ENCODE assay signal across 17 cellular contexts in the genomic region with DNA sequence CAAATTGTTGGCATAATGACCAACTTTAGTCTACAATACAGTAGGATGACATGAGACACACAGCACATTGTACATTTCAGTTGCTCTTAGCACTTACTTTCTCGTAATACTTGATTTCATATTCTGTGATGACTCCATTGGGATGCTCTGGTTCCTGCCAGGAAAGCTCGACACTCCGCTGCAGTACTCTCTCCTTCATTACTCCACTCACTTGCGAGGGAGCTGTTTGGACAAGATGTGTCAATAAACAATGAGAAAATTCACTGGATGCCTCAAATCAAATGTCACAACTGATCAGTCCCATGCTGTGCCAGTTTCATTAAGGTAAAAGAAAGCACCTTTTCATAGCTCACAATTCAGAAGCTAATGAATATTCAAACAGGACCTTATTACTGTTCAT.
"Had no signal": no experiment of that assay in that cellular context is flagged by ENCODE, and none has a peak within 500 bp of the region (broad histone marks: within the 10 kb centered on the region; RNA-seq: fewer than 3 reads in every experiment).

No MANE protein-coding gene starts in this region.

- DNase-seq: activated CD4-positive, alpha-beta T cell treated with anti-CD3 and anti-CD28 coated beads, Interleukin-2, amount 50 U/mL, for 1 hour; activated CD4-positive, CD25-positive, alpha-beta regulatory T cell treated with anti-CD3 and anti-CD28 coated beads, Interleukin-2, amount 50 U/mL, for 72 hours; activated naive CD4-positive, alpha-beta T cell treated with Interleukin-2 at 50 U/mL for 16 hours; activated naive CD8-positive, alpha-beta T cell treated with anti-CD3 and anti-CD28 coated beads, Interleukin-2, amount 10 ng/mL, durations not matched to agents 7 days and 5 days; brain microvascular endothelial cell; central memory CD4-positive, alpha-beta T cell; heart right ventricle; immature natural killer cell; kidney glomerular epithelial cell; left ventricle myocardium inferior; ovary; spleen; stimulated activated naive B cell treated with anti-CD40 and anti-IgM and Interleukin-4, amounts not matched to agents 10 μg/mL and 1 μg/mL and 100 μg/mL, for 72 hours; SW 1271; T-helper 2 cell had no signal

- H3K4me3 ChIP-seq: heart right ventricle, left ventricle myocardium inferior, ovary, spleen, thoracic aorta had no signal

- H3K27ac ChIP-seq: brain microvascular endothelial cell, heart right ventricle, left ventricle myocardium inferior, ovary, spleen, thoracic aorta, VCaP had no signal

- H3K27me3 ChIP-seq: brain microvascular endothelial cell, heart right ventricle, ovary, spleen had no signal

- H3K36me3 ChIP-seq: brain microvascular endothelial cell, heart right ventricle, left ventricle myocardium inferior, ovary, spleen, thoracic aorta had no signal

- H3K4me1 ChIP-seq: heart right ventricle, left ventricle myocardium inferior, spleen had no signal

- H3K9me3 ChIP-seq: heart right ventricle, left ventricle myocardium inferior, ovary, spleen, thoracic aorta had no signal
